Comparison of ENCODE assay signal across 9 cellular contexts in the genomic region with DNA sequence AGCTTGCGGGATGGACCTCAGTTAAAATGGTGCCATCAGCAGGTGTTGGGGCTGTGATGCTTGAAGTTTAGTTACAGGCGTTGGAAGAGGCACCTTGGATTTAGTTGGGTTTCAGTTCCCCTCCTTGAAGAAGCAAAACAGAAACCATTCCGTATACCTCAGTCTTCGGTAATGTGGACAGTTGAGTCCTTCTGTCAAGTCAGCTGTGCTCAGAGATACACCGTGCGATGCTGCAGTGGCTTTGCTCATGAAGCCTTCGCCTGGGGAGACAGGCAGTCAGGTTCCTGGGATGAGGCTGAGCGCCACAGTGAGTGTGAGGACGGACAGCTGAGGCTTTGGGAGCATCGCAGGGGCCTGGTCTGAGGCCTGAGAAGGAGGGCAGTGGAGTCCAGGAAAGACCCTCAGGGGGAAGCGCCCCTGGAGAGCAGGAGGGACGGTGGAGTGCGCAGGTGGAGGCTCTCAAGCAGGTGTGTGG. TPM values are rescaled to one million over a fixed set of nuclear protein-coding genes. Genes with fewer than 3 reads are reported as not detected.
DNase-seq lines count a peak whose midpoint lies in the region; ATAC-seq, FAIRE-seq and TF ChIP-seq lines count a peak whose summit lies in the region.
"Had no signal": no experiment of that assay in that cellular context is flagged by ENCODE, and none has a peak within 500 bp of the region (broad histone marks: within the 10 kb centered on the region; RNA-seq: fewer than 3 reads in every experiment).

No MANE protein-coding gene starts in this region.

- H3K56ac ChIP-seq in H1 (replicated peaks; ENCODE audit: insufficient read length, low read depth, low read length): no peak overlapping the region

- H2AFZ ChIP-seq in H1 (ENCODE audit: low read length): no peak overlapping the region

- H3K14ac ChIP-seq in H1 (ENCODE audit: insufficient read length): no peak overlapping the region

- no peak overlapping the region; a peak in 1 of 4 replicates for H3K4me2 ChIP-seq in H1 (ENCODE audit: insufficient read depth in 1 of 2, low read depth in 2 of 2, low read length in 2 of 2)

- H4K5ac ChIP-seq in H1 (ENCODE audit: insufficient read length, low read depth, low read length): no peak overlapping the region

- H2BK12ac ChIP-seq in H1 (ENCODE audit: low read depth, low read length): no peak overlapping the region

- H3K18ac ChIP-seq in H1 (ENCODE audit: extremely low read depth, low read length): no peak overlapping the region

- no peak overlapping the region for H4K91ac ChIP-seq in H1 (replicated peaks; ENCODE audit: insufficient read length, low read length)

- H2BK120ac ChIP-seq in H1 (replicated peaks; ENCODE audit: low read depth, low read length): no peak overlapping the region

- no peak overlapping the region for H3K4ac ChIP-seq in H1 (replicated peaks; ENCODE audit: insufficient read length, low read depth, low read length)

- H3K79me2 ChIP-seq in H1 (ENCODE audit: control insufficient read depth in 1 of 2, insufficient read depth in 2 of 2, low read length in 2 of 2): peaks cover 0 to 10% of the 10 kb centered on the region in 2 experiments; a peak in 2 of 4 replicates

- no peak for FAIRE-seq in H1 (lab: Jason Lieb, UNC)

- TF ChIP-seq RAD21 in H1 (IDR thresholded peaks at IDR 0.05 in 1 of 2, conservative IDR thresholded peaks at IDR 0.05 in 1 of 2; ENCODE audit: low read depth in 2 of 2, low read length in 2 of 2): no peak

- ATAC-seq in GM18505 (IDR thresholded peaks at IDR 0.05; ENCODE audit: unreplicated experiment) (peak; percentile 75), HG03442 (IDR thresholded peaks at IDR 0.05; ENCODE audit: unreplicated experiment) (peak; percentile 87)

- no peak overlapping the region for H3K4me3 ChIP-seq in H1 (ENCODE audit: extremely low read depth in 1 of 4, insufficient read depth in 2 of 4, low read depth in 3 of 4, low read length in 4 of 4)
- no peak overlapping the region for H3K4me3 ChIP-seq in colonic mucosa
- H3K4me3 ChIP-seq: SJCRH30 had no signal

- no peak overlapping the region for H2BK5ac ChIP-seq in H1 (ENCODE audit: low read depth, low read length)

- WGBS in H1 (ENCODE audit: extremely low coverage in 1 of 2, insufficient coverage in 1 of 2, insufficient read length in 1 of 2, insufficient replicate concordance in 2 of 2, low coverage in 1 of 2, low lambda C conversion rate in 2 of 2, missing lambda C conversion rate in 1 of 2), 2 experiments: 92% methylated on average over 13 of the region's 13 CpGs; no CpG with 5 or more reads in 1 of the 2 experiments

- H3K9ac ChIP-seq in H1 (replicated peaks in 1 of 4; ENCODE audit: extremely low read depth in 1 of 4, low read depth in 3 of 4, low read length in 3 of 4): no peak overlapping the region
- H3K9ac ChIP-seq in colonic mucosa (ENCODE audit: low read depth in 2 of 2, low read length in 2 of 2): no peak overlapping the region

- H3K4me1 ChIP-seq in H1 (replicated peaks in 1 of 4; ENCODE audit: control insufficient read depth in 3 of 4, insufficient read depth in 4 of 4, low read length in 3 of 4) (peaks cover 0 to 2% (median under 1%) of the 10 kb centered on the region in 4 experiments; a peak in 4 of 7 replicates), colonic mucosa (no peaks in the 10 kb centered on the region)
- H3K4me1 ChIP-seq: SJCRH30 had no signal

- H3K79me1 ChIP-seq in H1 (ENCODE audit: low read depth, low read length): no peaks in the 10 kb centered on the region

- no peak overlapping the region for H3K23ac ChIP-seq in H1 (ENCODE audit: insufficient read length)

- intact Hi-C loops in colonic mucosa (cut with DNase I): no loop called here

- TF ChIP-seq CTCF in GM20000 (IDR thresholded peaks at IDR 0.05; ENCODE audit: extremely low read depth, missing control alignments): no peak
- TF ChIP-seq CTCF in H1 (IDR thresholded peaks at IDR 0.05; ENCODE audit: control extremely low read depth in 1 of 3, insufficient read depth in 1 of 3, low read depth in 1 of 3, low read length in 3 of 3): no peak
- no peak for TF ChIP-seq CTCF in colonic mucosa (IDR thresholded peaks at IDR 0.05)

- CTCF ChIA-PET in H1 (lab: Charles Lee; ENCODE audit: partially characterized antibody): interaction anchor here (0.8 kb wide), 1 partner anchor 9 kb away, joined by 3 read pairs; no protein-coding TSS in a partner anchor

- peaks cover 3% of the 10 kb centered on the region for H3K23me2 ChIP-seq in H1 (ENCODE audit: low read depth, low read length)

- H3K27me3 ChIP-seq in H1 (replicated peaks in 1 of 4; ENCODE audit: control insufficient read depth in 3 of 4, extremely low read depth in 1 of 4, insufficient read depth in 3 of 4, low read length in 3 of 4) (no peaks in the 10 kb centered on the region), colonic mucosa (no peaks in the 10 kb centered on the region)
- H3K27me3 ChIP-seq: SJCRH30 had no signal

- H3K9me3 ChIP-seq in H1 (ENCODE audit: insufficient read depth in 2 of 2, low read depth in 1 of 2, low read length in 1 of 2) (no peaks in the 10 kb centered on the region), colonic mucosa (no peaks in the 10 kb centered on the region)
- H3K9me3 ChIP-seq: SJCRH30 had no signal

- H4K20me1 ChIP-seq in H1 (replicated peaks in 1 of 2; ENCODE audit: control insufficient read depth in 1 of 2, insufficient read depth in 2 of 2, low read length in 2 of 2): peaks cover 7 to 8% of the 10 kb centered on the region in 2 experiments

- TF ChIP-seq POLR2A in GM18505 (IDR thresholded peaks at IDR 0.05; ENCODE audit: borderline replicate concordance, extremely low read depth, insufficient read depth, insufficient read length): peak; percentile 46
- TF ChIP-seq POLR2A in H1 (IDR thresholded peaks at IDR 0.05; ENCODE audit: control extremely low read depth in 1 of 2, low read depth in 2 of 2, low read length in 2 of 2): peak in 1 of 2 experiments; percentile 57; a peak in 1 of 3 replicates

- DNase-seq in GM20000 (ENCODE audit: low spot score) (peak; percentile 76), H1 (ENCODE audit: low read depth in 1 of 2, low spot score in 2 of 2) (peak in 1 of 2 experiments; percentile 53), NCI-H2171 treated with DMSO at 0.1 percent for 48 hours (lab: John Stamatoyannopoulos, UW) (no peak), colonic mucosa (no peak), OCI-M1 (lab: John Stamatoyannopoulos, UW) (no peak), HuH-7.5 (ENCODE audit: low spot score) (no peak)

- no peak for TF ChIP-seq EP300 in H1 (IDR thresholded peaks at IDR 0.05; ENCODE audit: borderline replicate concordance in 1 of 2, low read depth in 2 of 2, low read length in 2 of 2)

- H3K36me3 ChIP-seq in H1 (ENCODE audit: control insufficient read depth in 2 of 4, insufficient read depth in 4 of 4, low read length in 3 of 4) (peaks cover 14 to 36% (median 26%) of the 10 kb centered on the region in 4 experiments), colonic mucosa (peaks cover 22% of the 10 kb centered on the region)

- POLR2A ChIA-PET in H1 (lab: Charles Lee; ENCODE audit: partially characterized antibody): interaction anchor here (0.6 to 8.9 kb wide), 18 partner anchors 9 to 1025 kb away, joined by 3 to 86 read pairs (median 8); partner anchors contain the start of gene ADGRD1

- peak overlapping the region; percentile 29; the same call in 1 of the 2 replicates for H3K27ac ChIP-seq in H1 (ENCODE audit: low read depth, low read length)
- H3K27ac ChIP-seq in colonic mucosa: no peak overlapping the region
- H3K27ac ChIP-seq: SJCRH30 had no signal

- H2BK15ac ChIP-seq in H1 (ENCODE audit: low read length): no peak overlapping the region

- H2BK20ac ChIP-seq in H1 (ENCODE audit: low read length): no peak overlapping the region

- H2AK5ac ChIP-seq in H1 (ENCODE audit: low read depth, low read length): no peak overlapping the region

- no peak overlapping the region for H4K8ac ChIP-seq in H1 (ENCODE audit: extremely low read depth, insufficient read depth, low read length)

TF ChIP-seq in H1, 55 proteins besides CTCF, POLR2A, EP300 and RAD21:
- TF ChIP-seq RXRA (IDR thresholded peaks at IDR 0.05; ENCODE audit: insufficient read depth, low read depth, low read length) (no peak), POLR2AphosphoS5 (IDR thresholded peaks at IDR 0.05; ENCODE audit: low read depth, low read length) (peak; percentile 24; the same call in 1 of the 2 replicates)

RNA-seq across cellular contexts. Expression of gene RAN, which starts 7.4 kb away (rescaled TPM):
- 2,056 and 2,064 TPM in 2 replicates for total RNA-seq in H1 (2021; fragmentation: NEBNext Ultra II Directional; extraction: Animal tissue kit (Norgen Biotek cat#: 25700))
- polyA plus RNA-seq in H1 (2011; rRNA removed): 1,559 and 2,203 TPM in 2 replicates
- polyA plus RNA-seq in H1 (2011; cell fraction: cytosol; rRNA removed): 3,091 TPM
- polyA plus RNA-seq in H1 (2011; cell fraction: nucleus; rRNA removed): 846 TPM
- polyA plus RNA-seq in H1 (2012, experiment 1 of 2): 2,430 to 2,650 TPM (median 2,578 TPM) in 4 replicates
- polyA plus RNA-seq in H1 (2012, experiment 2 of 2): 345 TPM
- 714 TPM for polyA plus RNA-seq in H1 (2013, experiment 1 of 2)
- polyA plus RNA-seq in H1 (2013, experiment 2 of 2): 699 TPM
- 1,671 and 1,842 TPM in 2 replicates for polyA minus RNA-seq in H1 (2011; rRNA and poly(A)+ RNA removed)
- 628 TPM for polyA minus RNA-seq in H1 (2011; cell fraction: cytosol; rRNA and poly(A)+ RNA removed)
- polyA minus RNA-seq in H1 (2011; cell fraction: nucleus; rRNA and poly(A)+ RNA removed): 352 TPM
- total RNA-seq in colonic mucosa: 100 to 1,000 TPM; 374 to 847 TPM

RNA-seq across cellular contexts. Expression of gene STX2, which starts 40.2 kb away (rescaled TPM):
- 22.0 and 26.3 TPM in 2 replicates for total RNA-seq in H1 (2021; fragmentation: NEBNext Ultra II Directional; extraction: Animal tissue kit (Norgen Biotek cat#: 25700))
- polyA plus RNA-seq in H1 (2011; rRNA removed): 13.9 and 20.0 TPM in 2 replicates
- polyA plus RNA-seq in H1 (2011; cell fraction: cytosol; rRNA removed): 20.8 TPM
- 13.3 TPM for polyA plus RNA-seq in H1 (2011; cell fraction: nucleus; rRNA removed)
- polyA plus RNA-seq in H1 (2012, experiment 1 of 2): 14.6 to 22.0 TPM (median 17.8 TPM) in 4 replicates
- 3.5 TPM for polyA plus RNA-seq in H1 (2012, experiment 2 of 2)
- polyA plus RNA-seq in H1 (2013, experiment 1 of 2): 19.0 TPM
- 17.5 TPM for polyA plus RNA-seq in H1 (2013, experiment 2 of 2)
- polyA minus RNA-seq in H1 (2011; rRNA and poly(A)+ RNA removed): 13.7 and 18.8 TPM in 2 replicates
- 8.4 TPM for polyA minus RNA-seq in H1 (2011; cell fraction: cytosol; rRNA and poly(A)+ RNA removed)
- polyA minus RNA-seq in H1 (2011; cell fraction: nucleus; rRNA and poly(A)+ RNA removed): 10.2 TPM
- total RNA-seq in colonic mucosa: 1 to 10 TPM; 2.1 to 4.8 TPM
